13 cellular contexts compared by ENCODE assay signal in the genomic region with DNA sequence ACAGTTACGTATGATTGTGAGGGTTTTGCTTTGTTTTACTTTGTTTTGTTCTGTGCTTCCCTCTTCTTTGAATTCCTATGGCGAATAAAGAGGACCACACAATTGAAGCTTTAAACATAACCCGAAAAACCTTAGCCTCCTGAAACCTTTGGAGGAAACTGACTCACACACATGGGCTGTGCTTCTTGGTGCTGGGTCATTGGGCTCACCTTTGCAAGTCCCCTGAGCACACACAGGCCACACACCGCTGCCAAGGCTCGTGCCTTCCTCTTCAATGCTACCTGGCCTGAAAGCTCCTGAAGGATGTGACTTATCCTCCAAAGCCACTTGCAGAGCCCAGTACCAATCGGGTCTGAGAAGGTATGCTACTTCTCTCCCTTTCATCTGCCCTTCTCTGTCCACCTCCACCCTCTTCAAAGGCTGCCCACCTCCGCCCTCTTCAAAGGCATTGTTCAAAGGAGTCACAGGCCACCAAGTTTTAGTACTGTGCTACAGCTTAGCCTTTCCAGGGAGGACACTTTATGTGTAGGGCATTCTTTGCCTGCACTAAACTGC.
A peak's percentile ranks its signal among the peaks of the same experiment; 100 is the strongest.
DNase-seq lines count a peak whose midpoint lies in the region; ATAC-seq and TF ChIP-seq lines count a peak whose summit lies in the region.
"Had no signal": no experiment of that assay in that cellular context is flagged by ENCODE, and none has a peak within 500 bp of the region (broad histone marks: within the 10 kb centered on the region; RNA-seq: fewer than 3 reads in every experiment).

No MANE protein-coding gene starts in this region.

- no peak overlapping the region; the same call in 1 of the 2 replicates for H3K9ac ChIP-seq in SK-N-SH

- H3K4me3 Mint-ChIP-seq in activated B cell treated with CpG ODN at 0.5 μM for 24 hours = peak overlapping the region; percentile 89
- H3K4me3 Mint-ChIP-seq in stimulated activated memory B cell treated with anti-CD40 and anti-IgM and Interleukin-4, amounts not matched to agents 10 μg/mL and 1 μg/mL and 100 μg/mL, for 72 hours = peak overlapping the region; percentile 35

- POLR2A ChIA-PET in SK-N-SH (lab: Yijun Ruan, JAX) = no interaction called here
- POLR2A ChIA-PET in activated B cell treated with CpG ODN at 0.5 μM for 24 hours (lab: Charles Lee) = interaction anchor here (0.6 to 5.3 kb wide), 10 partner anchors 22 to 312 kb away, joined by 3 to 43 read pairs (median 8); no protein-coding TSS in a partner anchor

- CTCF ChIA-PET in SK-N-SH (lab: Yijun Ruan, JAX) = no interaction called here
- CTCF ChIA-PET in activated B cell treated with CpG ODN at 0.5 μM for 24 hours (lab: Charles Lee) = interaction anchor here (1.3 to 5.8 kb wide), 2 partner anchors 34 to 43 kb away, joined by 3 to 30 read pairs; no protein-coding TSS in a partner anchor

- peak overlapping the region; percentile 99 for H3K27ac Mint-ChIP-seq in activated B cell treated with CpG ODN at 0.5 μM for 24 hours
- peak overlapping the region; percentile 94 for H3K27ac Mint-ChIP-seq in stimulated activated memory B cell treated with anti-CD40 and anti-IgM and Interleukin-4, amounts not matched to agents 10 μg/mL and 1 μg/mL and 100 μg/mL, for 72 hours

- H3K27me3 ChIP-seq in SK-N-SH (ENCODE audit: insufficient read depth) = no peaks in the 10 kb centered on the region

- peaks cover 67% of the 10 kb centered on the region for H3K4me1 Mint-ChIP-seq in activated B cell treated with CpG ODN at 0.5 μM for 24 hours
- H3K4me1 Mint-ChIP-seq in stimulated activated memory B cell treated with anti-CD40 and anti-IgM and Interleukin-4, amounts not matched to agents 10 μg/mL and 1 μg/mL and 100 μg/mL, for 72 hours = peaks cover 63% of the 10 kb centered on the region

- no peaks in the 10 kb centered on the region for H3K9me2 ChIP-seq in SK-N-SH

- WGBS in SK-N-SH (ENCODE audit: low lambda C conversion rate) = 94% methylated on average over 7 of the region's 7 CpGs

- no peak for TF ChIP-seq RAD21 in SK-N-SH (IDR thresholded peaks at IDR 0.05; ENCODE audit: low read length)

- H3K36me3 ChIP-seq in SK-N-SH (replicated peaks in 1 of 2; ENCODE audit: control insufficient read depth in 1 of 2, insufficient read depth in 2 of 2, low read length in 1 of 2) = no peaks in the 10 kb centered on the region

- peaks cover 5% of the 10 kb centered on the region for H3K9me3 Mint-ChIP-seq in activated B cell treated with CpG ODN at 0.5 μM for 24 hours
- H3K9me3 Mint-ChIP-seq in stimulated activated memory B cell treated with anti-CD40 and anti-IgM and Interleukin-4, amounts not matched to agents 10 μg/mL and 1 μg/mL and 100 μg/mL, for 72 hours = no peaks in the 10 kb centered on the region

- intact Hi-C loops in activated B cell treated with CpG ODN at 0.5 μM for 24 hours (cut with micrococcal nuclease) = loop anchor here (2.0 to 10.0 kb wide), 4 partner anchors 26 to 952 kb away; partner anchors contain the start of genes PSMC1 and TTC8

- no peak for TF ChIP-seq EP300 in SK-N-SH (IDR thresholded peaks at IDR 0.05; ENCODE audit: borderline replicate concordance in 1 of 2, low read depth in 1 of 2, low read length in 1 of 2)

- no peak for TF ChIP-seq CTCF in SK-N-SH (IDR thresholded peaks at IDR 0.05)
- TF ChIP-seq CTCF in activated B cell treated with CpG ODN at 0.5 μM for 24 hours (IDR thresholded peaks at IDR 0.05) = no peak

- no peaks in the 10 kb centered on the region for H4K20me1 ChIP-seq in SK-N-SH (ENCODE audit: insufficient read depth)

- H3F3A ChIP-seq in SK-N-SH (replicated peaks; ENCODE audit: insufficient read depth) = peaks cover 19% of the 10 kb centered on the region

- peak overlapping the region; percentile 73; the same call in 1 of the 2 replicates for H3K4me2 ChIP-seq in SK-N-SH

- H3K9me3 ChIP-seq in SK-N-SH = no peaks in the 10 kb centered on the region
- H3K9me3 ChIP-seq: A549 had no signal

- H3K4me1 ChIP-seq in SK-N-SH (ENCODE audit: control insufficient read depth in 1 of 2, insufficient read depth in 2 of 2, low read depth in 1 of 2, low read length in 1 of 2) = peaks cover 22 to 29% of the 10 kb centered on the region in 2 experiments

- H3K27ac ChIP-seq in SK-N-SH (ENCODE audit: low read depth in 2 of 2, low read length in 1 of 2) = peak overlapping the region in 1 of 2 experiments; percentile 96; a peak in 2 of 4 replicates
- H3K27ac ChIP-seq: A549 had no signal

- H3K79me2 ChIP-seq in SK-N-SH (ENCODE audit: insufficient read depth) = no peaks in the 10 kb centered on the region

- H2AFZ ChIP-seq in SK-N-SH (ENCODE audit: low read depth) = no peak overlapping the region

- H3K36me3 Mint-ChIP-seq in activated B cell treated with CpG ODN at 0.5 μM for 24 hours (ENCODE audit: low read depth) = peaks cover 23% of the 10 kb centered on the region
- H3K36me3 Mint-ChIP-seq in stimulated activated memory B cell treated with anti-CD40 and anti-IgM and Interleukin-4, amounts not matched to agents 10 μg/mL and 1 μg/mL and 100 μg/mL, for 72 hours = peaks cover 43% of the 10 kb centered on the region

- ATAC-seq in SK-N-SH treated with all-trans-retinoic acid at 6 μM for 48 hours = no peak
- ATAC-seq in activated B cell treated with CpG ODN at 0.5 μM for 24 hours (ENCODE audit: low read depth) = no peak
- ATAC-seq in stimulated activated memory B cell treated with anti-CD40 and anti-IgM and Interleukin-4, amounts not matched to agents 10 μg/mL and 1 μg/mL and 100 μg/mL, for 72 hours = no peak
- no peak for ATAC-seq in GM18907 (IDR thresholded peaks at IDR 0.05; ENCODE audit: unreplicated experiment)

- H3K27me3 Mint-ChIP-seq in activated B cell treated with CpG ODN at 0.5 μM for 24 hours = no peaks in the 10 kb centered on the region
- H3K27me3 Mint-ChIP-seq in stimulated activated memory B cell treated with anti-CD40 and anti-IgM and Interleukin-4, amounts not matched to agents 10 μg/mL and 1 μg/mL and 100 μg/mL, for 72 hours = no peaks in the 10 kb centered on the region

- DNase-seq in SK-N-SH = no peak
- no peak for DNase-seq in activated B cell treated with CpG ODN at 0.5 μM for 24 hours
- peak; percentile 54 for DNase-seq in kidney tubule cell (ENCODE audit: low spot score)
- no peak for DNase-seq in retina
- no peak for DNase-seq in GM03348 (ENCODE audit: low spot score)
- DNase-seq: activated CD4-positive, alpha-beta T cell treated with anti-CD3 and anti-CD28 coated beads, Interleukin-2, amount 50 U/mL, for 1 hour; anterior cingulate cortex; Karpas-422; NCI-H2227 treated with DMSO at 0.1 percent for 48 hours had no signal

- H3K4me3 ChIP-seq in SK-N-SH (ENCODE audit: low read depth in 2 of 2, low read length in 1 of 2) = no peak overlapping the region
- H3K4me3 ChIP-seq: A549 had no signal

TF ChIP-seq in SK-N-SH, 30 proteins besides CTCF, POLR2A, EP300 and RAD21 (continues in another document):
- TF ChIP-seq, protein P1, sequence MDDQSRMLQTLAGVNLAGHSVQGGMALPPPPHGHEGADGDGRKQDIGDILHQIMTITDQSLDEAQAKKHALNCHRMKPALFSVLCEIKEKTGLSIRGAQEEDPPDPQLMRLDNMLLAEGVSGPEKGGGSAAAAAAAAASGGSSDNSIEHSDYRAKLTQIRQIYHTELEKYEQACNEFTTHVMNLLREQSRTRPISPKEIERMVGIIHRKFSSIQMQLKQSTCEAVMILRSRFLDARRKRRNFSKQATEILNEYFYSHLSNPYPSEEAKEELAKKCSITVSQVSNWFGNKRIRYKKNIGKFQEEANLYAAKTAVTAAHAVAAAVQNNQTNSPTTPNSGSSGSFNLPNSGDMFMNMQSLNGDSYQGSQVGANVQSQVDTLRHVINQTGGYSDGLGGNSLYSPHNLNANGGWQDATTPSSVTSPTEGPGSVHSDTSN (IDR thresholded peaks at IDR 0.05) = no peak
- TF ChIP-seq USF1 (IDR thresholded peaks at IDR 0.05; ENCODE audit: borderline replicate concordance, low read depth) = no peak
- no peak for TF ChIP-seq FOXM1 (IDR thresholded peaks at IDR 0.05; ENCODE audit: low read depth)
- no peak for TF ChIP-seq TEAD4 (IDR thresholded peaks at IDR 0.05; ENCODE audit: borderline replicate concordance, insufficient read depth)
- no peak for TF ChIP-seq POLR2AphosphoS5 (IDR thresholded peaks at IDR 0.05; ENCODE audit: low read depth, low read length)
- no peak for TF ChIP-seq SMC3 (IDR thresholded peaks at IDR 0.05; ENCODE audit: low read depth, low read length)
- no peak for TF ChIP-seq YY1 (IDR thresholded peaks at IDR 0.05; ENCODE audit: low read depth)
- no peak for TF ChIP-seq FOXJ3 (CRISPR knock-in tag; IDR thresholded peaks at IDR 0.05)

TF ChIP-seq in SK-N-SH treated with all-trans-retinoic acid at 6 μM for 48 hours, 23 proteins besides CTCF, POLR2A, EP300 and RAD21:
- TF ChIP-seq OSR1 (CRISPR knock-in tag; IDR thresholded peaks at IDR 0.05) (no peak), ZFP3 (CRISPR knock-in tag; IDR thresholded peaks at IDR 0.05) (no peak), ZNF70 (CRISPR knock-in tag; IDR thresholded peaks at IDR 0.05) (no peak), ISL1 (CRISPR knock-in tag; IDR thresholded peaks at IDR 0.05) (no peak), GLIS3 (CRISPR knock-in tag; IDR thresholded peaks at IDR 0.05) (no peak), PPARA (CRISPR knock-in tag; IDR thresholded peaks at IDR 0.05; ENCODE audit: borderline replicate concordance) (no peak)
- TF ChIP-seq, protein P2, sequence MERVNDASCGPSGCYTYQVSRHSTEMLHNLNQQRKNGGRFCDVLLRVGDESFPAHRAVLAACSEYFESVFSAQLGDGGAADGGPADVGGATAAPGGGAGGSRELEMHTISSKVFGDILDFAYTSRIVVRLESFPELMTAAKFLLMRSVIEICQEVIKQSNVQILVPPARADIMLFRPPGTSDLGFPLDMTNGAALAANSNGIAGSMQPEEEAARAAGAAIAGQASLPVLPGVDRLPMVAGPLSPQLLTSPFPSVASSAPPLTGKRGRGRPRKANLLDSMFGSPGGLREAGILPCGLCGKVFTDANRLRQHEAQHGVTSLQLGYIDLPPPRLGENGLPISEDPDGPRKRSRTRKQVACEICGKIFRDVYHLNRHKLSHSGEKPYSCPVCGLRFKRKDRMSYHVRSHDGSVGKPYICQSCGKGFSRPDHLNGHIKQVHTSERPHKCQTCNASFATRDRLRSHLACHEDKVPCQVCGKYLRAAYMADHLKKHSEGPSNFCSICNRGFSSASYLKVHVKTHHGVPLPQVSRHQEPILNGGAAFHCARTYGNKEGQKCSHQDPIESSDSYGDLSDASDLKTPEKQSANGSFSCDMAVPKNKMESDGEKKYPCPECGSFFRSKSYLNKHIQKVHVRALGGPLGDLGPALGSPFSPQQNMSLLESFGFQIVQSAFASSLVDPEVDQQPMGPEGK (CRISPR knock-in tag; IDR thresholded peaks at IDR 0.05; ENCODE audit: borderline replicate concordance) = no peak
